In genomic region chr21:43869486-43870325, GRCh38 we compare ENCODE assay signal across 21 cellular contexts. TPM values are rescaled to one million over a fixed set of nuclear protein-coding genes. Genes with fewer than 3 reads are reported as not detected.
A peak's percentile ranks its signal among the peaks of the same experiment; 100 is the strongest.
DNase-seq lines count a peak whose midpoint lies in the region; ATAC-seq and TF ChIP-seq lines count a peak whose summit lies in the region.
"Had no signal": no experiment of that assay in that cellular context is flagged by ENCODE, and none has a peak within 500 bp of the region (broad histone marks: within the 10 kb centered on the region; RNA-seq: fewer than 3 reads in every experiment).

No MANE protein-coding gene starts in this region.

- no peaks in the 10 kb centered on the region for H3K27me3 Mint-ChIP-seq in T-helper 17 cell
- H3K27me3 Mint-ChIP-seq: activated CD8-positive, alpha-beta memory T cell treated with anti-CD3 and anti-CD28 coated beads, Interleukin-2, amount 10 ng/mL, durations not matched to agents 7 days and 5 days; activated naive CD8-positive, alpha-beta T cell treated with anti-CD3 and anti-CD28 coated beads, Interleukin-2, amount 50 U/mL, for 24 hours had no signal

- H3K9me3 ChIP-seq in heart left ventricle (no peaks in the 10 kb centered on the region), right atrium auricular region (no peaks in the 10 kb centered on the region), T-helper 17 cell (ENCODE audit: control insufficient read depth, low read length, poor library complexity, severe bottlenecking) (no peaks in the 10 kb centered on the region), left ventricle myocardium inferior (replicated peaks) (no peaks in the 10 kb centered on the region), stomach smooth muscle (ENCODE audit: control insufficient read depth in 2 of 2, low read length in 2 of 2) (no peaks in the 10 kb centered on the region)
- H3K9me3 ChIP-seq: body of pancreas, colonic mucosa, sigmoid colon, suprapubic skin had no signal

- H3K27ac Mint-ChIP-seq in T-helper 17 cell = peak overlapping the region; percentile 77
- H3K27ac Mint-ChIP-seq: activated CD8-positive, alpha-beta memory T cell treated with anti-CD3 and anti-CD28 coated beads, Interleukin-2, amount 10 ng/mL, durations not matched to agents 7 days and 5 days; activated naive CD8-positive, alpha-beta T cell treated with anti-CD3 and anti-CD28 coated beads, Interleukin-2, amount 50 U/mL, for 24 hours had no signal

- intact Hi-C loops in heart left ventricle (cut with DNase I) (loop anchor here in 9 of 10 donors (5.0 to 10.0 kb wide), 6 partner anchors 33 to 68 kb away; no protein-coding TSS in a partner anchor), left ventricle myocardium inferior (cut with micrococcal nuclease) (no loop called here)

- WGBS in heart left ventricle, 4 donors = 76 to 81% (median 79%) methylated on average over 21 of the region's 21 CpGs

- no peak overlapping the region for H3K4me3 Mint-ChIP-seq in T-helper 17 cell
- H3K4me3 Mint-ChIP-seq: activated CD8-positive, alpha-beta memory T cell treated with anti-CD3 and anti-CD28 coated beads, Interleukin-2, amount 10 ng/mL, durations not matched to agents 7 days and 5 days; activated naive CD8-positive, alpha-beta T cell treated with anti-CD3 and anti-CD28 coated beads, Interleukin-2, amount 50 U/mL, for 24 hours; CD14-positive monocyte had no signal

- H3K36me3 Mint-ChIP-seq in T-helper 17 cell (ENCODE audit: low read depth) = peaks cover 3% of the 10 kb centered on the region

- H3K4me1 Mint-ChIP-seq in T-helper 17 cell = peaks cover 54% of the 10 kb centered on the region

- H3K9ac ChIP-seq in stomach smooth muscle (ENCODE audit: low read length in 2 of 2) = no peak overlapping the region

- DNase-seq in heart left ventricle (no peak), right atrium auricular region (ENCODE audit: low spot score) (no peak), T-helper 17 cell (no peak), left ventricle myocardium inferior (no peak), iPS-NIHi11 (ENCODE audit: low spot score) (no peak)
- DNase-seq: activated CD8-positive, alpha-beta memory T cell treated with anti-CD3 and anti-CD28 coated beads, Interleukin-2, amount 10 ng/mL, durations not matched to agents 7 days and 5 days; activated naive CD8-positive, alpha-beta T cell treated with anti-CD3 and anti-CD28 coated beads, Interleukin-2, amount 50 U/mL, for 24 hours; colonic mucosa; DMS153; GDM1; GOT3; NCI-H1048; NCI-H2081; NCI-H510A treated with DMSO at 0.1 percent for 48 hours; sigmoid colon had no signal

- no peak for TF ChIP-seq POLR2A in heart left ventricle (IDR thresholded peaks at IDR 0.05)

- H3K27ac ChIP-seq in heart left ventricle (peak overlapping the region in 6 of 12 donors; percentile 13 to 60 (median 36)), right atrium auricular region (no peak overlapping the region), left ventricle myocardium inferior (replicated peaks) (peak overlapping the region; percentile 94), stomach smooth muscle (ENCODE audit: low read length) (peak overlapping the region; percentile 31)
- H3K27ac ChIP-seq: colonic mucosa, suprapubic skin had no signal

- H3K4me3 ChIP-seq in heart left ventricle (no peak overlapping the region), right atrium auricular region (no peak overlapping the region), left ventricle myocardium inferior (no peak overlapping the region), stomach smooth muscle (ENCODE audit: low read length in 2 of 2) (no peak overlapping the region)
- H3K4me3 ChIP-seq: body of pancreas, colonic mucosa, sigmoid colon, suprapubic skin had no signal

- no peak for TF ChIP-seq CTCF in heart left ventricle (IDR thresholded peaks at IDR 0.05)
- TF ChIP-seq CTCF in right atrium auricular region (IDR thresholded peaks at IDR 0.05) = no peak
- TF ChIP-seq CTCF in left ventricle myocardium inferior (IDR thresholded peaks at IDR 0.05; ENCODE audit: borderline replicate concordance) = no peak

- ATAC-seq in heart left ventricle (peak; percentile 34 to 56 (median 50)), T-helper 17 cell (no peak), HG03025 (IDR thresholded peaks at IDR 0.05; ENCODE audit: low FRiP score, unreplicated experiment) (no peak), GM21526 (IDR thresholded peaks at IDR 0.05; ENCODE audit: low FRiP score, unreplicated experiment) (no peak)
- ATAC-seq: activated CD8-positive, alpha-beta memory T cell treated with anti-CD3 and anti-CD28 coated beads, Interleukin-2, amount 10 ng/mL, durations not matched to agents 7 days and 5 days; activated naive CD8-positive, alpha-beta T cell treated with anti-CD3 and anti-CD28 coated beads, Interleukin-2, amount 50 U/mL, for 24 hours; body of pancreas had no signal

- H3K4me1 ChIP-seq in heart left ventricle (peaks cover 0 to 70% (median 27%) of the 10 kb centered on the region in 12 donors), right atrium auricular region (peaks cover 0 to 24% of the 10 kb centered on the region in 2 donors), left ventricle myocardium inferior (peaks cover 82% of the 10 kb centered on the region), stomach smooth muscle (ENCODE audit: control insufficient read depth, insufficient read depth, low read length) (peaks cover 19% of the 10 kb centered on the region)

- peaks cover 0 to 56% (median 3%) of the 10 kb centered on the region in 9 donors for H3K36me3 ChIP-seq in heart left ventricle
- peaks cover 6% of the 10 kb centered on the region for H3K36me3 ChIP-seq in right atrium auricular region
- peaks cover 9% of the 10 kb centered on the region for H3K36me3 ChIP-seq in left ventricle myocardium inferior
- H3K36me3 ChIP-seq in stomach smooth muscle (ENCODE audit: control insufficient read depth in 2 of 2, insufficient read depth in 2 of 2, low read length in 2 of 2) = peaks cover 2 to 3% of the 10 kb centered on the region in 2 donors
- H3K36me3 ChIP-seq: colonic mucosa, sigmoid colon had no signal

- H3K27me3 ChIP-seq in heart left ventricle = no peaks in the 10 kb centered on the region
- no peaks in the 10 kb centered on the region for H3K27me3 ChIP-seq in right atrium auricular region
- H3K27me3 ChIP-seq in left ventricle myocardium inferior (ENCODE audit: low read depth) = no peaks in the 10 kb centered on the region
- H3K27me3 ChIP-seq in stomach smooth muscle (ENCODE audit: control insufficient read depth in 1 of 2, insufficient read depth in 2 of 2, low read length in 2 of 2) = no peaks in the 10 kb centered on the region
- H3K27me3 ChIP-seq: body of pancreas, colonic mucosa, sigmoid colon, suprapubic skin had no signal

RNA-seq across cellular contexts. Expression of gene AGPAT3, which starts 4.7 kb away (rescaled TPM):
- total RNA-seq in heart left ventricle (10 to 100 TPM; 48.7 to 86.0 (median 65.5) TPM), right atrium auricular region (10 to 100 TPM; 41.3 to 42.5 TPM), T-helper 17 cell (10 to 100 TPM; 64.1 to 67.3 TPM), left ventricle myocardium inferior (79.6 TPM)
- 10 to 100 TPM; 26.6 to 51.3 TPM for polyA plus RNA-seq in heart left ventricle

Comparison
In these comparisons a context has a peak if more than half of its experiments do, and no peak if none do; other contexts are left out.
1. H3K27ac ChIP-seq: peak in left ventricle myocardium inferior (single experiment) and stomach smooth muscle (single experiment); none in right atrium auricular region (0 of 2).
2. ATAC-seq: peak in heart left ventricle (4 of 4); none in T-helper 17 cell (single experiment), HG03025 (single experiment) and GM21526 (single experiment).